In genomic region chr1:17190526-17190995, GRCh38 we compare ENCODE assay signal across 1 cellular context.
TF ChIP-seq lines count a peak whose summit lies in the region.

No MANE protein-coding gene starts in this region.

TF ChIP-seq in H1, 55 proteins besides CTCF, POLR2A, EP300 and RAD21:
- no peak for TF ChIP-seq SUZ12 (IDR thresholded peaks at IDR 0.05; ENCODE audit: low read length)
- no peak for TF ChIP-seq CHD7 (IDR thresholded peaks at IDR 0.05; ENCODE audit: insufficient replicate concordance, low read length)
- TF ChIP-seq CBX8 (IDR thresholded peaks at IDR 0.05; ENCODE audit: borderline replicate concordance, low read depth, low read length), result no peak
- no peak for TF ChIP-seq GABPA (IDR thresholded peaks at IDR 0.05; ENCODE audit: borderline replicate concordance, insufficient read depth, low read length)
- no peak for TF ChIP-seq BACH1 (IDR thresholded peaks at IDR 0.05; ENCODE audit: low read length)
- TF ChIP-seq CBX5 (IDR thresholded peaks at IDR 0.05; ENCODE audit: low read depth, low read length), result no peak
- no peak for TF ChIP-seq SRF (IDR thresholded peaks at IDR 0.05; ENCODE audit: low read depth, low read length)
- TF ChIP-seq RFX5 (IDR thresholded peaks at IDR 0.05; ENCODE audit: borderline replicate concordance, low read depth, low read length), result no peak
- TF ChIP-seq KDM5A (IDR thresholded peaks at IDR 0.05; ENCODE audit: low read length), result no peak
- no peak for TF ChIP-seq ZNF274 (IDR thresholded peaks at IDR 0.05; ENCODE audit: borderline replicate concordance, extremely low read depth, low read length)
- no peak for TF ChIP-seq GTF2F1 (IDR thresholded peaks at IDR 0.05; ENCODE audit: borderline replicate concordance, low read depth, low read length)
- no peak for TF ChIP-seq MAFK (IDR thresholded peaks at IDR 0.05; ENCODE audit: low read depth, low read length)
- TF ChIP-seq RXRA (IDR thresholded peaks at IDR 0.05; ENCODE audit: insufficient read depth, low read depth, low read length), result no peak
- no peak for TF ChIP-seq POLR2AphosphoS5 (IDR thresholded peaks at IDR 0.05; ENCODE audit: low read depth, low read length)
- TF ChIP-seq, protein P1, sequence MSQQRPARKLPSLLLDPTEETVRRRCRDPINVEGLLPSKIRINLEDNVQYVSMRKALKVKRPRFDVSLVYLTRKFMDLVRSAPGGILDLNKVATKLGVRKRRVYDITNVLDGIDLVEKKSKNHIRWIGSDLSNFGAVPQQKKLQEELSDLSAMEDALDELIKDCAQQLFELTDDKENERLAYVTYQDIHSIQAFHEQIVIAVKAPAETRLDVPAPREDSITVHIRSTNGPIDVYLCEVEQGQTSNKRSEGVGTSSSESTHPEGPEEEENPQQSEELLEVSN (IDR thresholded peaks at IDR 0.05), result no peak
- TF ChIP-seq SAP30 (IDR thresholded peaks at IDR 0.05; ENCODE audit: insufficient read depth, insufficient replicate concordance, low read length), result no peak
- TF ChIP-seq EGR1 (IDR thresholded peaks at IDR 0.05; ENCODE audit: borderline replicate concordance, low read depth, low read length), result no peak
- TF ChIP-seq BRCA1 (IDR thresholded peaks at IDR 0.05; ENCODE audit: low read depth, low read length), result no peak
- no peak for TF ChIP-seq FOSL1 (IDR thresholded peaks at IDR 0.05; ENCODE audit: insufficient read depth, low read depth, low read length)
